13 cellular contexts compared by ENCODE assay signal in genomic region chr15:63597821-63598220, GRCh38. TPM values are rescaled to one million over a fixed set of nuclear protein-coding genes. Genes with fewer than 3 reads are reported as not detected.
A peak's percentile ranks its signal among the peaks of the same experiment; 100 is the strongest.
DNase-seq lines count a peak whose midpoint lies in the region; ATAC-seq and TF ChIP-seq lines count a peak whose summit lies in the region.
"Had no signal": no experiment of that assay in that cellular context is flagged by ENCODE, and none has a peak within 500 bp of the region (broad histone marks: within the 10 kb centered on the region; RNA-seq: fewer than 3 reads in every experiment).

No MANE protein-coding gene starts in this region.

- H3K27me3 Mint-ChIP-seq in activated naive CD8-positive, alpha-beta T cell, result no peaks in the 10 kb centered on the region
- H3K27me3 Mint-ChIP-seq in activated naive CD8-positive, alpha-beta T cell treated with anti-CD3 and anti-CD28 coated beads for 36 hours, result no peaks in the 10 kb centered on the region
- no peaks in the 10 kb centered on the region for H3K27me3 Mint-ChIP-seq in type B pancreatic cell

- H3K4me3 Mint-ChIP-seq in activated naive CD8-positive, alpha-beta T cell, result no peak overlapping the region
- no peak overlapping the region for H3K4me3 Mint-ChIP-seq in activated naive CD8-positive, alpha-beta T cell treated with anti-CD3 and anti-CD28 coated beads for 36 hours
- peak overlapping the region; percentile 28 for H3K4me3 Mint-ChIP-seq in type B pancreatic cell

- no peak overlapping the region for H4K91ac ChIP-seq in neuronal stem cell (ENCODE audit: low read depth, low read length, poor library complexity)

- no peak overlapping the region for H2BK120ac ChIP-seq in neuronal stem cell (ENCODE audit: low read depth, low read length)

- DNase-seq in activated naive CD8-positive, alpha-beta T cell treated with anti-CD3 and anti-CD28 coated beads for 36 hours, result no peak
- no peak for DNase-seq in neuronal stem cell (ENCODE audit: low spot score)
- no peak for DNase-seq in type B pancreatic cell (ENCODE audit: extremely low spot score, unreplicated experiment)
- DNase-seq in sciatic nerve (ENCODE audit: low spot score), result no peak
- no peak for DNase-seq in NCI-H2081 treated with DMSO at 0.1 percent for 48 hours (lab: John Stamatoyannopoulos, UW)
- DNase-seq: activated CD8-positive, alpha-beta memory T cell treated with anti-CD3 and anti-CD28 coated beads for 24 hours; activated naive CD4-positive, alpha-beta T cell treated with anti-CD3 and anti-CD28 coated beads, Interleukin-2, amount 50 U/mL, for 16 hours; H7; NCI-H146 had no signal

- H4K8ac ChIP-seq in neuronal stem cell (ENCODE audit: low read depth, low read length), result no peak overlapping the region

- WGBS in neuronal stem cell (ENCODE audit: extremely low coverage in 2 of 2, insufficient read length in 2 of 2, insufficient replicate concordance in 1 of 2), 2 donors, result no CpG with 5 or more reads among the region's 6 CpGs

- no peak overlapping the region for H3K4me2 ChIP-seq in neuronal stem cell (ENCODE audit: insufficient read depth, low read length, poor library complexity, severe bottlenecking)

- ATAC-seq in sciatic nerve (no peak), HG03135 (IDR thresholded peaks at IDR 0.05; ENCODE audit: unreplicated experiment) (no peak)
- ATAC-seq: esophagus mucosa had no signal

- H3K9me3 ChIP-seq in duodenal mucosa (ENCODE audit: control insufficient read depth in 1 of 2, low read length in 2 of 2), result no peaks in the 10 kb centered on the region
- no peaks in the 10 kb centered on the region for H3K9me3 ChIP-seq in neuronal stem cell (replicated peaks in 1 of 2; ENCODE audit: control insufficient read depth in 2 of 2, insufficient read depth in 1 of 2, low read depth in 1 of 2, low read length in 2 of 2)

- peaks cover 73% of the 10 kb centered on the region for H3K4me1 Mint-ChIP-seq in activated naive CD8-positive, alpha-beta T cell (ENCODE audit: low read depth)
- H3K4me1 Mint-ChIP-seq in activated naive CD8-positive, alpha-beta T cell treated with anti-CD3 and anti-CD28 coated beads for 36 hours, result peaks cover 70% of the 10 kb centered on the region
- peaks cover 28% of the 10 kb centered on the region for H3K4me1 Mint-ChIP-seq in type B pancreatic cell (ENCODE audit: unreplicated experiment)

- H3K9ac ChIP-seq in duodenal mucosa (ENCODE audit: low read depth in 1 of 2, low read length in 2 of 2) (peak overlapping the region; percentile 20 to 39), neuronal stem cell (ENCODE audit: low read depth, low read length, poor library complexity) (no peak overlapping the region)

- peak overlapping the region; percentile 42 for H2AK5ac ChIP-seq in neuronal stem cell (ENCODE audit: low read depth, low read length)

- H2BK5ac ChIP-seq in neuronal stem cell (ENCODE audit: low read length), result no peak overlapping the region

- no peaks in the 10 kb centered on the region for H3K79me1 ChIP-seq in neuronal stem cell (ENCODE audit: low read depth, low read length)

- intact Hi-C loops in sciatic nerve (cut with DNase I), result loop anchor here (10.0 kb wide), 1 partner anchor 93 kb away; the partner anchor contains the start of gene USP3

- H3K36me3 Mint-ChIP-seq in activated naive CD8-positive, alpha-beta T cell, result no peaks in the 10 kb centered on the region
- peaks cover 32% of the 10 kb centered on the region for H3K36me3 Mint-ChIP-seq in activated naive CD8-positive, alpha-beta T cell treated with anti-CD3 and anti-CD28 coated beads for 36 hours
- H3K36me3 Mint-ChIP-seq in type B pancreatic cell, result peaks cover 18% of the 10 kb centered on the region

- peaks cover 4 to 21% of the 10 kb centered on the region in 2 donors for H3K36me3 ChIP-seq in duodenal mucosa (ENCODE audit: control insufficient read depth in 1 of 2, insufficient read depth in 2 of 2, low read length in 2 of 2)
- peaks cover 2 to 28% of the 10 kb centered on the region in 2 donors for H3K36me3 ChIP-seq in neuronal stem cell (replicated peaks in 1 of 2; ENCODE audit: control insufficient read depth in 2 of 2, insufficient read depth in 2 of 2, low read length in 2 of 2)

- H3K27ac ChIP-seq in duodenal mucosa (ENCODE audit: low read depth, low read length) (peak overlapping the region; percentile 49), neuronal stem cell (replicated peaks; ENCODE audit: low read length) (no peak overlapping the region)

- no peak overlapping the region for H2BK15ac ChIP-seq in neuronal stem cell (ENCODE audit: low read length)

- no peak overlapping the region for H2BK12ac ChIP-seq in neuronal stem cell (ENCODE audit: low read length)

- TF ChIP-seq CTCF in type B pancreatic cell (conservative IDR thresholded peaks at IDR 0.05), result no peak

- H3K27ac Mint-ChIP-seq in activated naive CD8-positive, alpha-beta T cell, result peak overlapping the region; percentile 22
- no peak overlapping the region for H3K27ac Mint-ChIP-seq in activated naive CD8-positive, alpha-beta T cell treated with anti-CD3 and anti-CD28 coated beads for 36 hours
- peak overlapping the region; percentile 48 for H3K27ac Mint-ChIP-seq in type B pancreatic cell

- no peak overlapping the region for H3K14ac ChIP-seq in neuronal stem cell (ENCODE audit: low read length)

- no peak overlapping the region for H3K23ac ChIP-seq in neuronal stem cell (ENCODE audit: low read depth, low read length, poor library complexity)

- H3K4ac ChIP-seq in neuronal stem cell (ENCODE audit: low read length), result no peak overlapping the region

- no peak overlapping the region for H2AFZ ChIP-seq in neuronal stem cell (ENCODE audit: low read length)

- H3K27me3 ChIP-seq in duodenal mucosa (ENCODE audit: control insufficient read depth in 1 of 2, insufficient read depth in 2 of 2, low read length in 2 of 2), result no peaks in the 10 kb centered on the region
- H3K27me3 ChIP-seq in neuronal stem cell (ENCODE audit: control insufficient read depth in 3 of 3, insufficient read depth in 3 of 3, low read depth in 1 of 3, low read length in 3 of 3), result peaks cover 0 to 7% (median 0%) of the 10 kb centered on the region in 3 experiments

- no peak overlapping the region for H3K18ac ChIP-seq in neuronal stem cell (ENCODE audit: low read length)

- H3K4me1 ChIP-seq in duodenal mucosa (ENCODE audit: control insufficient read depth in 1 of 2, insufficient read depth in 2 of 2, low read length in 2 of 2) (peaks cover 33 to 46% of the 10 kb centered on the region in 2 donors), neuronal stem cell (ENCODE audit: control insufficient read depth in 2 of 2, insufficient read depth in 1 of 2, low read depth in 1 of 2, low read length in 2 of 2) (peaks cover 12 to 18% of the 10 kb centered on the region in 2 donors)

- H3K4me3 ChIP-seq in duodenal mucosa (ENCODE audit: low read depth in 1 of 2, low read length in 2 of 2) (peak overlapping the region; percentile 32 to 50), neuronal stem cell (ENCODE audit: low read length in 2 of 2) (no peak overlapping the region)

- no peaks in the 10 kb centered on the region for H3K9me3 Mint-ChIP-seq in activated naive CD8-positive, alpha-beta T cell (ENCODE audit: low read depth)
- no peaks in the 10 kb centered on the region for H3K9me3 Mint-ChIP-seq in activated naive CD8-positive, alpha-beta T cell treated with anti-CD3 and anti-CD28 coated beads for 36 hours
- no peaks in the 10 kb centered on the region for H3K9me3 Mint-ChIP-seq in type B pancreatic cell

RNA-seq across cellular contexts. Expression of gene FBXL22, which starts 0.6 kb away (rescaled TPM):
- total RNA-seq in activated naive CD8-positive, alpha-beta T cell treated with anti-CD3 and anti-CD28 coated beads for 36 hours, result under 1 TPM; 0.52 to 0.76 TPM
- 0.29 TPM for polyA plus RNA-seq in neuronal stem cell (2013, experiment 1 of 2)
- 0.43 TPM for polyA plus RNA-seq in neuronal stem cell (2013, experiment 2 of 2)
- total RNA-seq in type B pancreatic cell (ENCODE audit: low replicate concordance), result 0.45 and 1.1 TPM in 2 replicates
- 0.71 TPM for total RNA-seq in sciatic nerve

Comparison
In these comparisons a context has a peak if more than half of its experiments do, and no peak if none do; other contexts are left out.
1. H3K4me3 ChIP-seq: peak in duodenal mucosa (2 of 2); none in neuronal stem cell (0 of 2).